10 cellular contexts compared by ENCODE assay signal in genomic region chr2:120818441-120818920, GRCh38.
A peak's percentile ranks its signal among the peaks of the same experiment; 100 is the strongest.
DNase-seq lines count a peak whose midpoint lies in the region; ATAC-seq and TF ChIP-seq lines count a peak whose summit lies in the region.
"Had no signal": no experiment of that assay in that cellular context is flagged by ENCODE, and none has a peak within 500 bp of the region (broad histone marks: within the 10 kb centered on the region; RNA-seq: fewer than 3 reads in every experiment).

No MANE protein-coding gene starts in this region.

- no peaks in the 10 kb centered on the region for H3K4me1 Mint-ChIP-seq in T-helper 17 cell

- no peaks in the 10 kb centered on the region for H3K9me3 ChIP-seq in right atrium auricular region
- H3K9me3 ChIP-seq in lower lobe of right lung, result no peaks in the 10 kb centered on the region
- H3K9me3 ChIP-seq in T-helper 17 cell (ENCODE audit: control insufficient read depth, low read length, poor library complexity, severe bottlenecking), result no peaks in the 10 kb centered on the region
- H3K9me3 ChIP-seq: gastrocnemius medialis, upper lobe of left lung had no signal

- intact Hi-C loops in left ventricle myocardium superior (cut with micrococcal nuclease) (no loop called here), lower lobe of right lung (cut with DNase I) (no loop called here)

- H3K27me3 ChIP-seq in right atrium auricular region (no peaks in the 10 kb centered on the region), lower lobe of right lung (ENCODE audit: low read depth) (peaks cover 9% of the 10 kb centered on the region)
- H3K27me3 ChIP-seq: gastrocnemius medialis, upper lobe of left lung had no signal

- H3K4me1 ChIP-seq in right atrium auricular region, result no peaks in the 10 kb centered on the region
- H3K4me1 ChIP-seq in lower lobe of right lung, result no peaks in the 10 kb centered on the region
- H3K4me1 ChIP-seq: gastrocnemius medialis had no signal

- TF ChIP-seq CTCF in right atrium auricular region (IDR thresholded peaks at IDR 0.05), result no peak
- TF ChIP-seq CTCF in lower lobe of right lung (IDR thresholded peaks at IDR 0.05), result no peak

- H3K36me3 Mint-ChIP-seq in T-helper 17 cell (ENCODE audit: low read depth), result no peaks in the 10 kb centered on the region

- peaks cover 16% of the 10 kb centered on the region for H3K27me3 Mint-ChIP-seq in T-helper 17 cell

- H3K4me3 Mint-ChIP-seq in T-helper 17 cell, result no peak overlapping the region

- no peak overlapping the region for H3K27ac ChIP-seq in right atrium auricular region
- no peak overlapping the region for H3K27ac ChIP-seq in lower lobe of right lung
- H3K27ac ChIP-seq: gastrocnemius medialis had no signal

- ATAC-seq in left ventricle myocardium superior, result no peak
- ATAC-seq in lower lobe of right lung, result peak; percentile 10 to 53
- no peak for ATAC-seq in T-helper 17 cell
- no peak for ATAC-seq in HG02885 (IDR thresholded peaks at IDR 0.05; ENCODE audit: poor library complexity, unreplicated experiment)

- DNase-seq in left ventricle myocardium superior (peak; percentile 13), right atrium auricular region (ENCODE audit: low spot score) (no peak), astrocyte of the hippocampus (ENCODE audit: low read depth, low spot score) (peak; percentile 88), lower lobe of right lung (peak; percentile 41), T-helper 17 cell (no peak), dermis blood vessel endothelial cell (no peak), D341Med (ENCODE audit: low spot score) (no peak)
- DNase-seq: gastrocnemius medialis, upper lobe of left lung had no signal

- H3K4me3 ChIP-seq in right atrium auricular region (no peak overlapping the region), lower lobe of right lung (no peak overlapping the region)
- H3K4me3 ChIP-seq: gastrocnemius medialis, upper lobe of left lung had no signal

- no peaks in the 10 kb centered on the region for H3K36me3 ChIP-seq in right atrium auricular region
- no peaks in the 10 kb centered on the region for H3K36me3 ChIP-seq in lower lobe of right lung
- H3K36me3 ChIP-seq: gastrocnemius medialis, upper lobe of left lung had no signal

- H3K27ac Mint-ChIP-seq in T-helper 17 cell, result no peak overlapping the region

Comparison
In these comparisons a context has a peak if more than half of its experiments do, and no peak if none do; other contexts are left out.
1. DNase-seq: peak in left ventricle myocardium superior (single experiment), astrocyte of the hippocampus (single experiment) and lower lobe of right lung (single experiment); none in right atrium auricular region (single experiment), T-helper 17 cell (0 of 3), dermis blood vessel endothelial cell (single experiment) and D341Med (single experiment).
2. ATAC-seq: peak in lower lobe of right lung (2 of 2); none in left ventricle myocardium superior (single experiment), T-helper 17 cell (single experiment) and HG02885 (single experiment).